ENCODE assay signal across 19 cellular contexts in genomic region chr11:65869643-65870306, GRCh38. TPM values are rescaled to one million over a fixed set of nuclear protein-coding genes. Genes with fewer than 3 reads are reported as not detected.
DNase-seq lines count a peak whose midpoint lies in the region; ATAC-seq, FAIRE-seq and TF ChIP-seq lines count a peak whose summit lies in the region.
"Had no signal": no experiment of that assay in that cellular context is flagged by ENCODE, and none has a peak within 500 bp of the region (broad histone marks: within the 10 kb centered on the region; RNA-seq: fewer than 3 reads in every experiment).

No MANE protein-coding gene starts in this region.

- no peaks in the 10 kb centered on the region for H3K79me2 ChIP-seq in K562 (ENCODE audit: control insufficient read depth, insufficient read depth, low read length)

- H3K36me3 ChIP-seq in Caco-2 (ENCODE audit: control insufficient read depth, insufficient read depth, low read length) (no peaks in the 10 kb centered on the region), K562 (ENCODE audit: control insufficient read depth, insufficient read depth, low read length) (peaks cover 34% of the 10 kb centered on the region; the same call in 2 of the 3 replicates)

- H3K9ac ChIP-seq in K562 (ENCODE audit: insufficient read depth in 1 of 2, low read depth in 2 of 2, low read length in 2 of 2) = peak overlapping the region in 1 of 2 experiments; percentile 81; a peak in 2 of 4 replicates

- peak; percentile 2 for ATAC-seq in K562
- ATAC-seq in natural killer cell treated with Interleukin-12 subunit alpha and Interleukin-12 subunit beta and Interleukin-15 and Interleukin-18, amount 100 ng/mL, for 72 hours = no peak
- ATAC-seq in GM18520 (IDR thresholded peaks at IDR 0.05; ENCODE audit: unreplicated experiment) = no peak
- ATAC-seq in GM19328 (IDR thresholded peaks at IDR 0.05; ENCODE audit: unreplicated experiment) = no peak
- ATAC-seq: T-cell had no signal

- TF ChIP-seq CTCF in AG04450 (IDR thresholded peaks at IDR 0.05; ENCODE audit: low read depth, low read length) = no peak
- TF ChIP-seq CTCF in Caco-2 (IDR thresholded peaks at IDR 0.05; ENCODE audit: insufficient read depth in 1 of 2, low read depth in 1 of 2, low read length in 1 of 2, severe bottlenecking in 1 of 2, unreplicated experiment in 1 of 2) = no peak
- no peak for TF ChIP-seq CTCF in K562 (IDR thresholded peaks at IDR 0.05 in 2 of 3, conservative IDR thresholded peaks at IDR 0.05 in 1 of 3; ENCODE audit: insufficient read depth in 2 of 3, low read depth in 1 of 3, low read length in 3 of 3)

- no peak overlapping the region for H3K4me3 Mint-ChIP-seq in Caco-2 (ENCODE audit: unreplicated experiment)
- peak overlapping the region; percentile 12 for H3K4me3 Mint-ChIP-seq in natural killer cell treated with Interleukin-12 subunit alpha and Interleukin-12 subunit beta and Interleukin-15 and Interleukin-18, amount 100 ng/mL, for 72 hours

- H3K4me3 ChIP-seq in AG04450 (ENCODE audit: low read depth, low read length) (no peak overlapping the region), Caco-2 (ENCODE audit: low read depth, low read length) (no peak overlapping the region), K562 (no peak overlapping the region)

- peak overlapping the region; percentile 9 for H3K27ac Mint-ChIP-seq in Caco-2 (ENCODE audit: unreplicated experiment)
- H3K27ac Mint-ChIP-seq in natural killer cell treated with Interleukin-12 subunit alpha and Interleukin-12 subunit beta and Interleukin-15 and Interleukin-18, amount 100 ng/mL, for 72 hours = peak overlapping the region in 1 of 2 donors; percentile 21
- H3K27ac Mint-ChIP-seq: activated B cell treated with CpG ODN at 0.5 μM for 24 hours had no signal

- no peak overlapping the region for H3K4me2 ChIP-seq in K562 (ENCODE audit: insufficient read depth, low read length)

- no peaks in the 10 kb centered on the region for H4K20me1 ChIP-seq in K562 (replicated peaks; ENCODE audit: control insufficient read depth, insufficient read depth, low read length)

- WGBS in K562 (ENCODE audit: insufficient coverage, low coverage, missing lambda C conversion rate) = 70% methylated on average over 19 of the region's 24 CpGs

- H2AFZ ChIP-seq in K562 (ENCODE audit: low read depth, low read length) = no peak overlapping the region

- H3K27me3 ChIP-seq in AG04450 (ENCODE audit: control insufficient read depth, insufficient read depth, low read length) (no peaks in the 10 kb centered on the region), Caco-2 (replicated peaks; ENCODE audit: control insufficient read depth, insufficient read depth, low read length) (no peaks in the 10 kb centered on the region), K562 (ENCODE audit: control insufficient read depth in 2 of 2, insufficient read depth in 2 of 2, low read length in 2 of 2) (no peaks in the 10 kb centered on the region)
- H3K27me3 ChIP-seq: BE2C, brain microvascular endothelial cell had no signal

- 0 out of 2 replicates have a peak, but pooled peaks cover 3% of the 10 kb centered on the region for H3K4me1 ChIP-seq in Caco-2
- peaks cover 23 to 71% of the 10 kb centered on the region in 2 experiments for H3K4me1 ChIP-seq in K562 (replicated peaks in 1 of 2; ENCODE audit: control insufficient read depth in 2 of 2, insufficient read depth in 2 of 2, low read length in 2 of 2)

- no peaks in the 10 kb centered on the region for H3K9me3 Mint-ChIP-seq in Caco-2 (ENCODE audit: unreplicated experiment)
- no peaks in the 10 kb centered on the region for H3K9me3 Mint-ChIP-seq in natural killer cell treated with Interleukin-12 subunit alpha and Interleukin-12 subunit beta and Interleukin-15 and Interleukin-18, amount 100 ng/mL, for 72 hours
- H3K9me3 Mint-ChIP-seq: activated B cell treated with CpG ODN at 0.5 μM for 24 hours, T-cell had no signal

- peaks cover 40% of the 10 kb centered on the region for H3K36me3 Mint-ChIP-seq in Caco-2 (ENCODE audit: insufficient read depth, unreplicated experiment)
- H3K36me3 Mint-ChIP-seq in natural killer cell treated with Interleukin-12 subunit alpha and Interleukin-12 subunit beta and Interleukin-15 and Interleukin-18, amount 100 ng/mL, for 72 hours = no peaks in the 10 kb centered on the region

- H3K27ac ChIP-seq in AG04450 (ENCODE audit: low read depth, low read length) (peak overlapping the region; percentile 21), K562 (ENCODE audit: extremely low read depth, low read depth, low read length) (no peak overlapping the region)
- H3K27ac ChIP-seq: brain microvascular endothelial cell had no signal

- POLR2A ChIA-PET in AG04450 (lab: Yijun Ruan, JAX) (interaction anchor here (0.6 to 4.2 kb wide), 2 partner anchors 11 to 16 kb away, joined by 8 to 26 read pairs; partner anchors contain the start of gene MUS81), Caco-2 (lab: Charles Lee) (interaction anchor here (0.8 to 2.2 kb wide), 3 partner anchors 9 to 21 kb away, joined by 4 to 9 read pairs (median 5); no protein-coding TSS in a partner anchor), K562 (lab: Yijun Ruan, JAX) (interaction anchor here (0.6 to 8.2 kb wide), 12 partner anchors 10 to 317 kb away, joined by 3 to 151 read pairs (median 4); partner anchors contain the start of genes CCDC85B, CFL1, CTSW and FIBP)

- peak; percentile 33; the same call in 1 of the 2 replicates for TF ChIP-seq POLR2A in K562 (conservative IDR thresholded peaks at IDR 0.05)

- BruUV-seq in Caco-2 (replicated peaks; lab: Mats Ljungman, UMichigan) (no TSS peak), K562 (replicated peaks; lab: Mats Ljungman, UMichigan) (no TSS peak)

- DNase-seq in AG04450 (ENCODE audit: low read depth, low spot score) (no peak), Caco-2 (no peak), K562 (ENCODE audit: extremely low read depth in 1 of 4, low spot score in 3 of 4) (no peak), NCI-H1417 treated with DMSO at 0.1 percent for 48 hours (lab: John Stamatoyannopoulos, UW) (no peak), NCI-H1694 (lab: John Stamatoyannopoulos, UW) (no peak)
- no peak for DNase-seq in natural killer cell treated with Interleukin-12 subunit alpha and Interleukin-12 subunit beta and Interleukin-15 and Interleukin-18, amount 100 ng/mL, for 72 hours (ENCODE audit: low spot score)
- DNase-seq: activated B cell treated with CpG ODN at 0.5 μM for 24 hours; activated naive CD4-positive, alpha-beta T cell; BE2C; brain microvascular endothelial cell; hippocampal formation; NCI-H2081 treated with DMSO at 0.1 percent for 48 hours; NCI-H774; substantia nigra; T-cell had no signal

- no peak for TF ChIP-seq EP300 in K562 (IDR thresholded peaks at IDR 0.05; ENCODE audit: low read length)

- in situ Hi-C loops in K562 (cut with MboI) = no loop called here

- no peak for TF ChIP-seq RAD21 in K562 (CRISPR knock-in tag; conservative IDR thresholded peaks at IDR 0.05 in 1 of 2, IDR thresholded peaks at IDR 0.05 in 1 of 2)

- intact Hi-C loops in Caco-2 (cut with micrococcal nuclease; ENCODE audit: unreplicated experiment) (no loop called here), K562 (cut with micrococcal nuclease) (no loop called here)

- H3K4me1 Mint-ChIP-seq in Caco-2 (ENCODE audit: low read depth, unreplicated experiment) = peaks cover 6% of the 10 kb centered on the region
- peaks cover 23 to 26% of the 10 kb centered on the region in 2 donors for H3K4me1 Mint-ChIP-seq in natural killer cell treated with Interleukin-12 subunit alpha and Interleukin-12 subunit beta and Interleukin-15 and Interleukin-18, amount 100 ng/mL, for 72 hours (ENCODE audit: low read depth in 2 of 2)

- no peak for FAIRE-seq in K562 (lab: Jason Lieb, UNC)
- FAIRE-seq: H54 had no signal

- H3K27me3 Mint-ChIP-seq in Caco-2 (ENCODE audit: insufficient read depth, unreplicated experiment) = no peaks in the 10 kb centered on the region
- no peaks in the 10 kb centered on the region for H3K27me3 Mint-ChIP-seq in natural killer cell treated with Interleukin-12 subunit alpha and Interleukin-12 subunit beta and Interleukin-15 and Interleukin-18, amount 100 ng/mL, for 72 hours
- H3K27me3 Mint-ChIP-seq: T-cell had no signal

- H3K9me1 ChIP-seq in K562 (ENCODE audit: control insufficient read depth, insufficient read depth, low read length) = no peaks in the 10 kb centered on the region

- H3K9me3 ChIP-seq in AG04450 (ENCODE audit: control insufficient read depth, insufficient read depth, low read length) = no peaks in the 10 kb centered on the region; the same call in 1 of the 2 replicates
- H3K9me3 ChIP-seq in Caco-2 = no peaks in the 10 kb centered on the region
- no peaks in the 10 kb centered on the region for H3K9me3 ChIP-seq in K562 (replicated peaks; ENCODE audit: control insufficient read depth, insufficient read depth, low read depth, low read length)
- H3K9me3 ChIP-seq: BE2C had no signal

- CTCF ChIA-PET in AG04450 (lab: Charles Lee) (interaction anchor here (2.1 to 4.2 kb wide), 4 partner anchors 10 to 19 kb away, joined by 14 to 35 read pairs (median 22); partner anchors contain the start of genes FIBP and MUS81), Caco-2 (lab: Charles Lee) (interaction anchor here (1.1 to 4.3 kb wide), 4 partner anchors 10 to 116 kb away, joined by 4 to 39 read pairs (median 24); partner anchors contain the start of genes FIBP and MUS81), K562 (lab: Yijun Ruan, JAX; ENCODE audit: low intra/inter-chr PET ratio) (no interaction called here)

RNA-seq across cellular contexts. Expression of gene EFEMP2, which starts 2.8 kb away (rescaled TPM):
- polyA plus RNA-seq in AG04450 (2011; rRNA removed) = 190 and 279 TPM in 2 replicates
- 72.8 and 112 TPM in 2 replicates for polyA minus RNA-seq in AG04450 (2011; rRNA and poly(A)+ RNA removed)
- 1.3 and 1.4 TPM in 2 replicates for total RNA-seq in Caco-2 (2022)
- 12.1 and 30.7 TPM in 2 replicates for total RNA-seq in K562 (2011; cell fraction: chromatin; rRNA removed; ENCODE audit: low replicate concordance)
- total RNA-seq in K562 (2011; cell fraction: nucleolus; rRNA removed) = 15.1 and 19.3 TPM in 2 replicates
- 11.3 and 15.8 TPM in 2 replicates for total RNA-seq in K562 (2011; cell fraction: nucleoplasm; rRNA removed)
- total RNA-seq in K562 (2014; rRNA removed) = 0.64 and 0.86 TPM in 2 replicates
- total RNA-seq in K562 (2014; rRNA removed; fragmentation: Illumina TruSeq; extraction: Trizol) = 0.07 and 0.32 TPM in 2 replicates
- total RNA-seq in K562 (2015; rRNA removed; fragmentation: Illumina TruSeq; extraction: Trizol) = 0.57 and 0.58 TPM in 2 replicates
- total RNA-seq in K562 (2021) = 1.6 and 2.6 TPM in 2 replicates
- polyA plus RNA-seq in K562 (2011; rRNA removed) = 2.0 and 3.9 TPM in 2 replicates
- polyA plus RNA-seq in K562 (2011; cell fraction: cytosol; rRNA removed) = 3.3 and 4.7 TPM in 2 replicates
- polyA plus RNA-seq in K562 (2011; cell fraction: nucleus; rRNA removed) = 41.3 and 54.9 TPM in 2 replicates
- 1.3 and 4.2 TPM in 2 replicates for polyA plus RNA-seq in K562 (2012)
- polyA plus RNA-seq in K562 (2014; fragmentation: Illumina TruSeq; extraction: Trizol) = 0.74 and 1.1 TPM in 2 replicates
- polyA plus RNA-seq in K562 (2014; fragmentation: Nextera tagmentation; extraction: Ambion mirVana) = under 1 TPM in 1 of 2 experiments, not detected in 1; 0.13 TPM
- 2.9 TPM in 2 replicates for polyA plus RNA-seq in K562 (2014; rRNA removed)
- 0.53 and 1.2 TPM in 2 replicates for polyA minus RNA-seq in K562 (2011; rRNA and poly(A)+ RNA removed)
- 1.3 TPM in 1 of 2 replicates, not detected in the other for polyA minus RNA-seq in K562 (2011; cell fraction: cytosol; rRNA and poly(A)+ RNA removed)
- polyA minus RNA-seq in K562 (2011; cell fraction: nucleus; rRNA and poly(A)+ RNA removed) = 7.5 and 7.8 TPM in 2 replicates
- total RNA-seq in natural killer cell treated with Interleukin-12 subunit alpha and Interleukin-12 subunit beta and Interleukin-15 and Interleukin-18, amount 100 ng/mL, for 72 hours = 10 to 100 TPM in 1 of 2 donors, 1 to 10 TPM in 1; 7.5 to 10.6 TPM

RNA-seq across cellular contexts. Expression of gene MUS81, which starts 9.5 kb away (rescaled TPM):
- polyA plus RNA-seq in AG04450 (2011; rRNA removed) (23.8 and 27.5 TPM in 2 replicates), K562 (2011; rRNA removed) (51.8 and 69.9 TPM in 2 replicates), K562 (2014; fragmentation: Illumina TruSeq; extraction: Trizol) (53.7 and 62.8 TPM in 2 replicates), K562 (2014; fragmentation: Nextera tagmentation; extraction: Ambion mirVana) (10 to 100 TPM; 13.4 to 16.1 TPM), K562 (2014; rRNA removed) (103 and 118 TPM in 2 replicates)
- polyA minus RNA-seq in AG04450 (2011; rRNA and poly(A)+ RNA removed) = 23.4 and 28.7 TPM in 2 replicates
- total RNA-seq in Caco-2 (2022) (74.1 and 74.6 TPM in 2 replicates), K562 (2014; rRNA removed) (79.4 and 95.8 TPM in 2 replicates), K562 (2014; rRNA removed; fragmentation: Illumina TruSeq; extraction: Trizol) (23.0 and 33.5 TPM in 2 replicates), K562 (2015; rRNA removed; fragmentation: Illumina TruSeq; extraction: Trizol) (53.5 and 55.8 TPM in 2 replicates), K562 (2021) (81.5 and 91.8 TPM in 2 replicates)
- total RNA-seq in K562 (2011; cell fraction: chromatin; rRNA removed; ENCODE audit: low replicate concordance) = 139 and 354 TPM in 2 replicates
- 277 and 282 TPM in 2 replicates for total RNA-seq in K562 (2011; cell fraction: nucleolus; rRNA removed)
- total RNA-seq in K562 (2011; cell fraction: nucleoplasm; rRNA removed) = 171 and 194 TPM in 2 replicates
- 33.2 and 41.5 TPM in 2 replicates for polyA plus RNA-seq in K562 (2011; cell fraction: cytosol; rRNA removed)
- 678 and 750 TPM in 2 replicates for polyA plus RNA-seq in K562 (2011; cell fraction: nucleus; rRNA removed)
- 97.9 and 190 TPM in 2 replicates for polyA plus RNA-seq in K562 (2012)
- 11.8 and 17.2 TPM in 2 replicates for polyA minus RNA-seq in K562 (2011; rRNA and poly(A)+ RNA removed)
- 19.5 and 23.5 TPM in 2 replicates for polyA minus RNA-seq in K562 (2011; cell fraction: cytosol; rRNA and poly(A)+ RNA removed)
- 123 and 135 TPM in 2 replicates for polyA minus RNA-seq in K562 (2011; cell fraction: nucleus; rRNA and poly(A)+ RNA removed)
- total RNA-seq in natural killer cell treated with Interleukin-12 subunit alpha and Interleukin-12 subunit beta and Interleukin-15 and Interleukin-18, amount 100 ng/mL, for 72 hours = 100 to 1,000 TPM in 1 of 2 donors, 10 to 100 TPM in 1; 85.7 to 109 TPM

RNA-seq across cellular contexts. Expression of gene CTSW, which starts 9.9 kb away (rescaled TPM):
- polyA plus RNA-seq in AG04450 (2011; rRNA removed) = not detected in 2 replicates
- 0.55 TPM in 1 of 2 replicates, not detected in the other for polyA minus RNA-seq in AG04450 (2011; rRNA and poly(A)+ RNA removed)
- total RNA-seq in Caco-2 (2022) = not detected in 2 replicates
- not detected in 2 replicates for total RNA-seq in K562 (2011; cell fraction: chromatin; rRNA removed; ENCODE audit: low replicate concordance)
- not detected in 2 replicates for total RNA-seq in K562 (2011; cell fraction: nucleolus; rRNA removed)
- not detected in 2 replicates for total RNA-seq in K562 (2011; cell fraction: nucleoplasm; rRNA removed)
- not detected in 2 replicates for total RNA-seq in K562 (2014; rRNA removed)
- total RNA-seq in K562 (2014; rRNA removed; fragmentation: Illumina TruSeq; extraction: Trizol) = not detected in 2 replicates
- not detected in 2 replicates for total RNA-seq in K562 (2015; rRNA removed; fragmentation: Illumina TruSeq; extraction: Trizol)
- total RNA-seq in K562 (2021) = not detected in 2 replicates
- 0.05 TPM in 1 of 2 replicates, not detected in the other for polyA plus RNA-seq in K562 (2011; rRNA removed)
- polyA plus RNA-seq in K562 (2011; cell fraction: cytosol; rRNA removed) = 0.07 TPM in 1 of 2 replicates, not detected in the other
- polyA plus RNA-seq in K562 (2011; cell fraction: nucleus; rRNA removed) = 0.11 and 0.13 TPM in 2 replicates
- polyA plus RNA-seq in K562 (2012) = 0.11 and 0.16 TPM in 2 replicates
- polyA plus RNA-seq in K562 (2014; fragmentation: Illumina TruSeq; extraction: Trizol) = not detected in 2 replicates
- polyA plus RNA-seq in K562 (2014; fragmentation: Nextera tagmentation; extraction: Ambion mirVana) = under 1 TPM in 1 of 2 experiments, not detected in 1; 0.04 TPM
- polyA plus RNA-seq in K562 (2014; rRNA removed) = not detected in 2 replicates
- not detected in 2 replicates for polyA minus RNA-seq in K562 (2011; rRNA and poly(A)+ RNA removed)
- not detected in 2 replicates for polyA minus RNA-seq in K562 (2011; cell fraction: cytosol; rRNA and poly(A)+ RNA removed)
- not detected in 2 replicates for polyA minus RNA-seq in K562 (2011; cell fraction: nucleus; rRNA and poly(A)+ RNA removed)
- total RNA-seq in natural killer cell treated with Interleukin-12 subunit alpha and Interleukin-12 subunit beta and Interleukin-15 and Interleukin-18, amount 100 ng/mL, for 72 hours = 100 to 1,000 TPM; 124 to 886 TPM
- total RNA-seq: pulmonary artery endothelial cell had no signal

RNA-seq across cellular contexts. Expression of gene CFL1, which starts 11.8 kb away (rescaled TPM):
- polyA plus RNA-seq in AG04450 (2011; rRNA removed) (1,553 and 1,822 TPM in 2 replicates), K562 (2011; rRNA removed) (632 and 770 TPM in 2 replicates), K562 (2014; fragmentation: Illumina TruSeq; extraction: Trizol) (1,101 and 1,325 TPM in 2 replicates), K562 (2014; fragmentation: Nextera tagmentation; extraction: Ambion mirVana) (100 to 1,000 TPM; 105 to 222 TPM), K562 (2014; rRNA removed) (859 and 956 TPM in 2 replicates)
- polyA minus RNA-seq in AG04450 (2011; rRNA and poly(A)+ RNA removed) = 2,126 and 2,698 TPM in 2 replicates
- total RNA-seq in Caco-2 (2022) (960 and 1,056 TPM in 2 replicates), K562 (2014; rRNA removed) (1,045 and 1,321 TPM in 2 replicates), K562 (2014; rRNA removed; fragmentation: Illumina TruSeq; extraction: Trizol) (570 and 664 TPM in 2 replicates), K562 (2015; rRNA removed; fragmentation: Illumina TruSeq; extraction: Trizol) (851 and 860 TPM in 2 replicates), K562 (2021) (891 and 919 TPM in 2 replicates)
- total RNA-seq in K562 (2011; cell fraction: chromatin; rRNA removed; ENCODE audit: low replicate concordance) = 145 and 300 TPM in 2 replicates
- 227 and 257 TPM in 2 replicates for total RNA-seq in K562 (2011; cell fraction: nucleolus; rRNA removed)
- 176 and 204 TPM in 2 replicates for total RNA-seq in K562 (2011; cell fraction: nucleoplasm; rRNA removed)
- polyA plus RNA-seq in K562 (2011; cell fraction: cytosol; rRNA removed) = 894 and 1,220 TPM in 2 replicates
- polyA plus RNA-seq in K562 (2011; cell fraction: nucleus; rRNA removed) = 307 TPM in 2 replicates
- polyA plus RNA-seq in K562 (2012) = 903 and 977 TPM in 2 replicates
- polyA minus RNA-seq in K562 (2011; rRNA and poly(A)+ RNA removed) = 971 and 1,022 TPM in 2 replicates
- 560 and 642 TPM in 2 replicates for polyA minus RNA-seq in K562 (2011; cell fraction: cytosol; rRNA and poly(A)+ RNA removed)
- 107 and 193 TPM in 2 replicates for polyA minus RNA-seq in K562 (2011; cell fraction: nucleus; rRNA and poly(A)+ RNA removed)
- total RNA-seq in natural killer cell treated with Interleukin-12 subunit alpha and Interleukin-12 subunit beta and Interleukin-15 and Interleukin-18, amount 100 ng/mL, for 72 hours = 1,000 to 10,000 TPM; 1,401 to 1,644 TPM

RNA-seq across cellular contexts. Expression of gene FIBP, which starts 18.5 kb away (rescaled TPM):
- 126 and 160 TPM in 2 replicates for polyA plus RNA-seq in AG04450 (2011; rRNA removed)
- 116 and 143 TPM in 2 replicates for polyA minus RNA-seq in AG04450 (2011; rRNA and poly(A)+ RNA removed)
- total RNA-seq in Caco-2 (2022) = 56.8 and 61.5 TPM in 2 replicates
- 53.7 and 168 TPM in 2 replicates for total RNA-seq in K562 (2011; cell fraction: chromatin; rRNA removed; ENCODE audit: low replicate concordance)
- total RNA-seq in K562 (2011; cell fraction: nucleolus; rRNA removed) = 118 and 119 TPM in 2 replicates
- 83.9 and 91.0 TPM in 2 replicates for total RNA-seq in K562 (2011; cell fraction: nucleoplasm; rRNA removed)
- 77.2 and 98.5 TPM in 2 replicates for total RNA-seq in K562 (2014; rRNA removed)
- 36.8 and 44.6 TPM in 2 replicates for total RNA-seq in K562 (2014; rRNA removed; fragmentation: Illumina TruSeq; extraction: Trizol)
- 45.8 and 46.8 TPM in 2 replicates for total RNA-seq in K562 (2015; rRNA removed; fragmentation: Illumina TruSeq; extraction: Trizol)
- 51.1 and 54.0 TPM in 2 replicates for total RNA-seq in K562 (2021)
- polyA plus RNA-seq in K562 (2011; rRNA removed) = 58.8 and 69.4 TPM in 2 replicates
- polyA plus RNA-seq in K562 (2011; cell fraction: cytosol; rRNA removed) = 81.2 and 144 TPM in 2 replicates
- 131 and 187 TPM in 2 replicates for polyA plus RNA-seq in K562 (2011; cell fraction: nucleus; rRNA removed)
- polyA plus RNA-seq in K562 (2012) = 65.8 and 94.8 TPM in 2 replicates
- 48.6 and 62.8 TPM in 2 replicates for polyA plus RNA-seq in K562 (2014; fragmentation: Illumina TruSeq; extraction: Trizol)
- polyA plus RNA-seq in K562 (2014; fragmentation: Nextera tagmentation; extraction: Ambion mirVana) = 10 to 100 TPM; 41.2 to 46.2 TPM
- 79.2 and 82.8 TPM in 2 replicates for polyA plus RNA-seq in K562 (2014; rRNA removed)
- polyA minus RNA-seq in K562 (2011; rRNA and poly(A)+ RNA removed) = 43.2 and 46.4 TPM in 2 replicates
- polyA minus RNA-seq in K562 (2011; cell fraction: cytosol; rRNA and poly(A)+ RNA removed) = 59.7 and 70.4 TPM in 2 replicates
- polyA minus RNA-seq in K562 (2011; cell fraction: nucleus; rRNA and poly(A)+ RNA removed) = 47.0 and 54.9 TPM in 2 replicates
- total RNA-seq in natural killer cell treated with Interleukin-12 subunit alpha and Interleukin-12 subunit beta and Interleukin-15 and Interleukin-18, amount 100 ng/mL, for 72 hours = 100 to 1,000 TPM in 1 of 2 donors, 10 to 100 TPM in 1; 76.6 to 157 TPM

Comparison
In these comparisons a context has a peak if more than half of its experiments do, and no peak if none do; other contexts are left out.
1. RNA of gene CTSW, which starts 9.9 kb away (total RNA-seq): 124 to 886 TPM in natural killer cell treated with Interleukin-12 subunit alpha and Interleukin-12 subunit beta and Interleukin-15 and Interleukin-18, amount 100 ng/mL, for 72 hours; not detected in K562 and not detected in Caco-2; every median in the first group is over 10 times any median in the second.